ENCODE assay signal across 1 cellular context in the genomic region with DNA sequence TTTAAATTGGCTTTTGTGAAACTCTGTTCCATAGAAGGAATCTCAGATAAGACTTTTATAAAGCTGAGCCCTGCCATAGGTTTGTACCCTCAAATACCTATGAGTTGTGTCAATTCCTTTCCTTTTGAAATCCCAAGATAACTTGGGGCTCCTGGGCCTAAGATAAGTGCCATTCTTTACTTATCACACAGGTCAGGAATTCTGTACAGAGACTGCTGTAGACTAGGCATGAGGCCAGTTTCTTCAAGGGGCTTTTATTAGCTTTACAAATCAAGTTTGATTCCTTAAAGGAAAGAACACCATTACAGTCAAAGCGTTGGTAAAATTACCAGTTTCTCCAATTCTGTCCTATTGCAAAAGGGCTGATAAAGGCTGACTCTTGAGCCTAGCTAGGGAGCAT.
TF ChIP-seq lines count a peak whose summit lies in the region.

No MANE protein-coding gene starts in this region.

TF ChIP-seq in SK-N-SH, 30 proteins besides CTCF, POLR2A, EP300 and RAD21 (continued from another document):
- peak; percentile 33; the same call in 1 of the 2 replicates for TF ChIP-seq RXRA (IDR thresholded peaks at IDR 0.05; ENCODE audit: borderline replicate concordance, low read depth)
- TF ChIP-seq TCF12 (IDR thresholded peaks at IDR 0.05), result peak; percentile 41; the same call in 1 of the 2 replicates
- TF ChIP-seq, protein P1, sequence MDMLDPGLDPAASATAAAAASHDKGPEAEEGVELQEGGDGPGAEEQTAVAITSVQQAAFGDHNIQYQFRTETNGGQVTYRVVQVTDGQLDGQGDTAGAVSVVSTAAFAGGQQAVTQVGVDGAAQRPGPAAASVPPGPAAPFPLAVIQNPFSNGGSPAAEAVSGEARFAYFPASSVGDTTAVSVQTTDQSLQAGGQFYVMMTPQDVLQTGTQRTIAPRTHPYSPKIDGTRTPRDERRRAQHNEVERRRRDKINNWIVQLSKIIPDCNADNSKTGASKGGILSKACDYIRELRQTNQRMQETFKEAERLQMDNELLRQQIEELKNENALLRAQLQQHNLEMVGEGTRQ (IDR thresholded peaks at IDR 0.05; ENCODE audit: borderline replicate concordance, low read depth, low read length), result no peak
